In genomic region chr9:68741751-68742730, GRCh38 we compare ENCODE assay signal across 23 cellular contexts. TPM values are rescaled to one million over a fixed set of nuclear protein-coding genes. Genes with fewer than 3 reads are reported as not detected.
DNase-seq lines count a peak whose midpoint lies in the region; ATAC-seq and TF ChIP-seq lines count a peak whose summit lies in the region.
"Had no signal": no experiment of that assay in that cellular context is flagged by ENCODE, and none has a peak within 500 bp of the region (broad histone marks: within the 10 kb centered on the region; RNA-seq: fewer than 3 reads in every experiment).

No MANE protein-coding gene starts in this region.

- peak overlapping the region in 8 of 10 donors; percentile 14 to 83 (median 54) for H3K27ac ChIP-seq in heart right ventricle
- H3K27ac ChIP-seq in hepatocyte = peak overlapping the region; percentile 85
- H3K27ac ChIP-seq in stomach = peak overlapping the region in 4 of 5 donors; percentile 32 to 89 (median 80)
- H3K27ac ChIP-seq: C4-2B, RWPE1 had no signal

- no peak for TF ChIP-seq POLR2A in stomach (IDR thresholded peaks at IDR 0.05)

- DNase-seq in heart right ventricle = no peak
- DNase-seq in Right ventricle myocardium superior = no peak
- no peak for DNase-seq in hepatocyte (ENCODE audit: low spot score)
- DNase-seq in stomach = no peak
- no peak for DNase-seq in T1000 (lab: John Stamatoyannopoulos, UW)
- DNase-seq in G401 (ENCODE audit: low spot score) = no peak
- DNase-seq: AML-193; CD8-positive, alpha-beta memory T cell; GF-D8; KBM-7; MM.1S; NCI-H1092; NCI-H1436 treated with DMSO at 0.1 percent for 48 hours; NCI-H2029; NCI-H226; NCI-H510A treated with DMSO at 0.1 percent for 48 hours; NCI-H748 treated with DMSO at 0.1 percent for 48 hours had no signal

- H3K4me3 Mint-ChIP-seq in IgD-negative memory B cell = no peak overlapping the region
- H3K4me3 Mint-ChIP-seq: CD8-positive, alpha-beta memory T cell had no signal

- 70% methylated on average over 4 of the region's 4 CpGs for WGBS in heart right ventricle, 2 donors
- 90% methylated on average over 4 of the region's 4 CpGs for WGBS in hepatocyte (ENCODE audit: low lambda C conversion rate, missing lambda C conversion rate)
- WGBS in stomach, 5 donors = 64 to 75% (median 74%) methylated on average over 4 of the region's 4 CpGs

- H4K20me1 ChIP-seq in hepatocyte (ENCODE audit: insufficient read depth, poor library complexity, severe bottlenecking) = no peaks in the 10 kb centered on the region

- H3K79me2 ChIP-seq in hepatocyte = peaks cover 17% of the 10 kb centered on the region

- no peaks in the 10 kb centered on the region for H3K9me3 Mint-ChIP-seq in IgD-negative memory B cell
- H3K9me3 Mint-ChIP-seq: CD8-positive, alpha-beta memory T cell had no signal

- intact Hi-C loops in heart right ventricle (cut with DNase I) (loop anchor here in 1 of 10 donors (2.0 to 10.0 kb wide), 2 partner anchors 21 to 133 kb away; no protein-coding TSS in a partner anchor), Right ventricle myocardium superior (cut with DNase I) (no loop called here), stomach (cut with DNase I; ENCODE audit: low total_unique reads) (no loop called here)

- H2AFZ ChIP-seq in hepatocyte = no peak overlapping the region

- H3K36me3 ChIP-seq in heart right ventricle (no peaks in the 10 kb centered on the region), hepatocyte (replicated peaks; ENCODE audit: insufficient read depth, low read depth) (no peaks in the 10 kb centered on the region), stomach (no peaks in the 10 kb centered on the region)

- H3K4me1 ChIP-seq in heart right ventricle (peaks cover 0 to 64% (median 38%) of the 10 kb centered on the region in 9 donors), hepatocyte (ENCODE audit: insufficient read depth) (peaks cover 21% of the 10 kb centered on the region), stomach (peaks cover 0 to 37% (median 18%) of the 10 kb centered on the region in 4 donors)

- ATAC-seq in heart right ventricle = no peak
- ATAC-seq in Right ventricle myocardium superior (ENCODE audit: poor library complexity) = no peak
- no peak for ATAC-seq in HG02884 (IDR thresholded peaks at IDR 0.05; ENCODE audit: unreplicated experiment)

- peak overlapping the region in 2 of 3 donors; percentile 9 to 33 for H3K27ac Mint-ChIP-seq in IgD-negative memory B cell
- H3K27ac Mint-ChIP-seq: CD8-positive, alpha-beta memory T cell had no signal

- TF ChIP-seq CTCF in heart right ventricle (IDR thresholded peaks at IDR 0.05) (no peak), hepatocyte (IDR thresholded peaks at IDR 0.05; ENCODE audit: poor library complexity) (no peak), stomach (IDR thresholded peaks at IDR 0.05) (no peak)

- no peaks in the 10 kb centered on the region for H3K9me3 ChIP-seq in heart right ventricle
- H3K9me3 ChIP-seq in hepatocyte (ENCODE audit: low read depth) = no peaks in the 10 kb centered on the region
- H3K9me3 ChIP-seq in stomach = no peaks in the 10 kb centered on the region

- peaks cover 7 to 24% (median 10%) of the 10 kb centered on the region in 3 donors for H3K4me1 Mint-ChIP-seq in IgD-negative memory B cell
- H3K4me1 Mint-ChIP-seq: CD8-positive, alpha-beta memory T cell had no signal

- in situ Hi-C loops in G401 (cut with HindIII; ENCODE audit: low sequenced_read_pairs) = no loop called here

- H3K27me3 ChIP-seq in heart right ventricle (no peaks in the 10 kb centered on the region), hepatocyte (no peaks in the 10 kb centered on the region), stomach (no peaks in the 10 kb centered on the region)

- no peaks in the 10 kb centered on the region for H3K27me3 Mint-ChIP-seq in IgD-negative memory B cell

- no peak overlapping the region for H3K4me3 ChIP-seq in heart right ventricle
- H3K4me3 ChIP-seq in hepatocyte = no peak overlapping the region
- H3K4me3 ChIP-seq in stomach = no peak overlapping the region

- no peak for TF ChIP-seq EP300 in stomach (IDR thresholded peaks at IDR 0.05)

- no peaks in the 10 kb centered on the region for H3K9me2 ChIP-seq in hepatocyte (replicated peaks; ENCODE audit: insufficient read depth)

- H3K4me2 ChIP-seq in hepatocyte = no peak overlapping the region

- peaks cover 4% of the 10 kb centered on the region for H3K36me3 Mint-ChIP-seq in IgD-negative memory B cell
- H3K36me3 Mint-ChIP-seq: CD8-positive, alpha-beta memory T cell had no signal

RNA-seq across cellular contexts. Expression of gene PIP5K1B, which starts 37.0 kb away (rescaled TPM):
- total RNA-seq in heart right ventricle (10 to 100 TPM; 32.2 to 90.8 (median 49.7) TPM), Right ventricle myocardium superior (62.8 TPM), hepatocyte (10.2 and 11.1 TPM in 2 replicates), stomach (10 to 100 TPM in 4 of 5 donors, 1 to 10 TPM in 1; 2.3 to 33.8 (median 20.1) TPM)
- polyA plus RNA-seq in heart right ventricle (10 to 100 TPM in 1 of 2 donors, 1 to 10 TPM in 1; 5.6 to 23.3 TPM), IgD-negative memory B cell (5.0 TPM), hepatocyte (2.5 and 3.7 TPM in 2 replicates), stomach (10 to 100 TPM in 1 of 3 donors, 1 to 10 TPM in 2; 3.2 to 27.2 (median 8.0) TPM)
- not detected in 2 replicates for total RNA-seq in G401 (2014; rRNA removed; shearing (Covaris generic))
- total RNA-seq: A172 had no signal
- polyA plus RNA-seq: AG04450; CD8-positive, alpha-beta memory T cell had no signal
